In genomic region chr21:44482581-44483287, GRCh38 we compare ENCODE assay signal across 1 cellular context.
A peak's percentile ranks its signal among the peaks of the same experiment; 100 is the strongest.
TF ChIP-seq lines count a peak whose summit lies in the region.

No MANE protein-coding gene starts in this region.

TF ChIP-seq in HepG2, 621 proteins besides CTCF, POLR2A, EP300 and RAD21 (continued from another document and continues in another):
- no peak for TF ChIP-seq ZNF784 (CRISPR knock-in tag; IDR thresholded peaks at IDR 0.05; ENCODE audit: borderline replicate concordance)
- peak; percentile 26; the same call in 1 of the 2 replicates for TF ChIP-seq TARDBP (CRISPR knock-in tag; IDR thresholded peaks at IDR 0.05)
- no peak for TF ChIP-seq TBL1XR1 (IDR thresholded peaks at IDR 0.05; ENCODE audit: borderline replicate concordance, low read length, partially characterized antibody)
- TF ChIP-seq ZNF556 (CRISPR knock-in tag; IDR thresholded peaks at IDR 0.05; ENCODE audit: borderline replicate concordance), result no peak
- no peak for TF ChIP-seq ZNF496 (CRISPR knock-in tag; IDR thresholded peaks at IDR 0.05; ENCODE audit: insufficient replicate concordance)
- TF ChIP-seq SYNCRIP (IDR thresholded peaks at IDR 0.05; ENCODE audit: insufficient read depth, low read depth, low read length), result no peak
- no peak for TF ChIP-seq NFATC3 (CRISPR knock-in tag; IDR thresholded peaks at IDR 0.05)
- no peak for TF ChIP-seq ZNF576 (CRISPR knock-in tag; IDR thresholded peaks at IDR 0.05)
- 0 out of 2 replicates have a peak, but pooled peaks have one; percentile 7 for TF ChIP-seq IRF2 (CRISPR knock-in tag; IDR thresholded peaks at IDR 0.05)
- no peak for TF ChIP-seq ZBTB1 (CRISPR knock-in tag; IDR thresholded peaks at IDR 0.05; ENCODE audit: borderline replicate concordance)
- TF ChIP-seq KDM2A (CRISPR knock-in tag; IDR thresholded peaks at IDR 0.05; ENCODE audit: borderline replicate concordance, low read depth), result no peak; the same call in 1 of the 2 replicates
- TF ChIP-seq ZNF550 (CRISPR knock-in tag; IDR thresholded peaks at IDR 0.05; ENCODE audit: borderline replicate concordance), result no peak
- TF ChIP-seq AHR (CRISPR knock-in tag; IDR thresholded peaks at IDR 0.05), result no peak; the same call in 1 of the 2 replicates
- TF ChIP-seq ZNF512 (CRISPR knock-in tag; IDR thresholded peaks at IDR 0.05), result no peak
- TF ChIP-seq POLR2G (IDR thresholded peaks at IDR 0.05; ENCODE audit: low read depth, low read length), result peak; percentile 94
- peak; percentile 13; the same call in 1 of the 2 replicates for TF ChIP-seq ZNF264 (CRISPR knock-in tag; IDR thresholded peaks at IDR 0.05)
- TF ChIP-seq ZSCAN30 (CRISPR knock-in tag; IDR thresholded peaks at IDR 0.05), result no peak
- TF ChIP-seq ZFP37 (CRISPR knock-in tag; IDR thresholded peaks at IDR 0.05; ENCODE audit: borderline replicate concordance), result no peak; the same call in 1 of the 2 replicates
- TF ChIP-seq ZMYM2 (CRISPR knock-in tag; IDR thresholded peaks at IDR 0.05), result 0 out of 2 replicates have a peak, but pooled peaks have one; percentile 42
- no peak for TF ChIP-seq FOXM1 (CRISPR knock-in tag; IDR thresholded peaks at IDR 0.05)
- TF ChIP-seq RARA (CRISPR knock-in tag; IDR thresholded peaks at IDR 0.05), result peak; percentile 56
- no peak for TF ChIP-seq HOXA7 (CRISPR knock-in tag; IDR thresholded peaks at IDR 0.05)
- no peak for TF ChIP-seq ZSCAN29 (CRISPR knock-in tag; conservative IDR thresholded peaks at IDR 0.05)
- TF ChIP-seq ZUFSP (CRISPR knock-in tag; IDR thresholded peaks at IDR 0.05; ENCODE audit: borderline replicate concordance), result no peak
- TF ChIP-seq ZBTB43 (CRISPR knock-in tag; conservative IDR thresholded peaks at IDR 0.05), result peak; percentile 43; the same call in 1 of the 2 replicates
- no peak for TF ChIP-seq ZNF256 (CRISPR knock-in tag; conservative IDR thresholded peaks at IDR 0.05)
- no peak for TF ChIP-seq CEBPZ (IDR thresholded peaks at IDR 0.05; ENCODE audit: low read length)
- no peak for TF ChIP-seq PRDM10 (CRISPR knock-in tag; IDR thresholded peaks at IDR 0.05; ENCODE audit: low read depth)
- no peak for TF ChIP-seq PBX3 (CRISPR knock-in tag; IDR thresholded peaks at IDR 0.05; ENCODE audit: borderline replicate concordance)
- TF ChIP-seq ZNF772 (CRISPR knock-in tag; IDR thresholded peaks at IDR 0.05), result no peak
- no peak for TF ChIP-seq WIZ (CRISPR knock-in tag; IDR thresholded peaks at IDR 0.05)
- peak; percentile 27; the same call in 1 of the 2 replicates for TF ChIP-seq TBX3 (IDR thresholded peaks at IDR 0.05; ENCODE audit: borderline replicate concordance)
- peak; percentile 86 for TF ChIP-seq PITX1 (CRISPR knock-in tag; IDR thresholded peaks at IDR 0.05)
- TF ChIP-seq ZGPAT (CRISPR knock-in tag; IDR thresholded peaks at IDR 0.05), result peak; percentile 64
- TF ChIP-seq KLF6 (CRISPR knock-in tag; IDR thresholded peaks at IDR 0.05), result peak; percentile 91
- no peak for TF ChIP-seq MTA3 (CRISPR knock-in tag; IDR thresholded peaks at IDR 0.05)
- no peak for TF ChIP-seq PHF5A (CRISPR knock-in tag; IDR thresholded peaks at IDR 0.05; ENCODE audit: low read depth, unreplicated experiment)
- no peak for TF ChIP-seq NFKBIZ (CRISPR knock-in tag; IDR thresholded peaks at IDR 0.05)
- no peak for TF ChIP-seq TAF15 (IDR thresholded peaks at IDR 0.05; ENCODE audit: low read depth, low read length, poor library complexity, severe bottlenecking)
- TF ChIP-seq GZF1 (CRISPR knock-in tag; IDR thresholded peaks at IDR 0.05), result no peak
- no peak for TF ChIP-seq KDM4B (CRISPR knock-in tag; IDR thresholded peaks at IDR 0.05)
